In the genomic region with DNA sequence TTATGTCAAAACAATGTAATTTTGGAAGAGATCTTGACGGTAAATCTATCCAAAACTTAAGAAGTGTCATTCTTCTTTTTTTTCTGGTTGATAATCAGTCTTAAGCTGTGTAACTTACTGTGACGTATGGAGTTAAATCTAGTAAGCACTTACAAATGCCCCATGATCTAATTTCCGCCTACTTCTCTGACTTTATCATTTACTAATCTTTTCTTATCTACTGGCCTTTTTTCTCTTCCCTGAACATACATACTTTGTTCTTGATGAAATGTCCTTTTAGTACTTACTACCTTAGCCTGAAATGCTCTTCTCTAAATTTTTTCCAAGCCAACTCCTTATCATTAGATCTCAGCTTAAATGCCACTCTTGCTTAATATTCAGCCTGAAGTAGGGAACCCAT, we compare ENCODE assay signal across 1 cellular context.
TF ChIP-seq lines count a peak whose summit lies in the region.

No MANE protein-coding gene starts in this region.

TF ChIP-seq in SK-N-SH, 30 proteins besides CTCF, POLR2A, EP300 and RAD21 (continued from another document):
- TF ChIP-seq NFIC (IDR thresholded peaks at IDR 0.05; ENCODE audit: borderline replicate concordance) = no peak
- TF ChIP-seq FOXJ3 (CRISPR knock-in tag; IDR thresholded peaks at IDR 0.05) = no peak
- no peak for TF ChIP-seq FOXM1 (IDR thresholded peaks at IDR 0.05; ENCODE audit: low read depth)
- TF ChIP-seq NRF1 (IDR thresholded peaks at IDR 0.05; ENCODE audit: low read depth, low read length) = no peak
